8 cellular contexts compared by ENCODE assay signal in genomic region chr4:6673660-6674499, GRCh38. TPM values are rescaled to one million over a fixed set of nuclear protein-coding genes. Genes with fewer than 3 reads are reported as not detected.
DNase-seq lines count a peak whose midpoint lies in the region; ATAC-seq and TF ChIP-seq lines count a peak whose summit lies in the region.

No MANE protein-coding gene starts in this region.

- TF ChIP-seq CTCF in IMR-90 (conservative IDR thresholded peaks at IDR 0.05; ENCODE audit: low read depth, low read length) (no peak), fibroblast of mammary gland (conservative IDR thresholded peaks at IDR 0.05; ENCODE audit: control insufficient read depth, insufficient read depth, low read depth, low read length) (no peak)

- peak overlapping the region; percentile 77 for H3K4ac ChIP-seq in IMR-90 (ENCODE audit: low read depth, low read length)

- no peaks in the 10 kb centered on the region for H3K27me3 Mint-ChIP-seq in activated T-helper 1 cell treated with anti-CD3 and anti-CD28 coated beads, Interleukin-12 subunit alpha, Interleukin-12 subunit beta, Interleukin-2, Interleukin-4 antibody, amounts not matched to agents 30 ng/mL and 10 ng/mL and 1 ng/mL, durations not matched to agents 14 hours and 24 hours and 36 hours (ENCODE audit: insufficient read depth)
- H3K27me3 Mint-ChIP-seq in naive thymus-derived CD4-positive, alpha-beta T cell, result peaks cover 0 to 3% (median 0%) of the 10 kb centered on the region in 5 donors
- no peaks in the 10 kb centered on the region for H3K27me3 Mint-ChIP-seq in stimulated activated memory B cell treated with anti-CD40 and anti-IgM and Interleukin-4, amounts not matched to agents 10 μg/mL and 1 μg/mL and 100 μg/mL, for 72 hours

- H3K4me3 ChIP-seq in IMR-90 (ENCODE audit: insufficient read depth, low read depth, low read length), result peak overlapping the region; percentile 61
- H3K4me3 ChIP-seq in fibroblast of mammary gland (ENCODE audit: control insufficient read depth, low read depth, low read length), result peak overlapping the region; percentile 51
- peak overlapping the region; percentile 74 for H3K4me3 ChIP-seq in naive thymus-derived CD4-positive, alpha-beta T cell (ENCODE audit: low read length)

- dilution Hi-C loops in IMR-90 (cut with HindIII; ENCODE audit: low sequenced_read_pairs, unreplicated experiment), result no loop called here

- POLR2A ChIA-PET in IMR-90 (lab: Charles Lee; ENCODE audit: unreplicated experiment), result interaction anchor here (1.2 kb wide), 1 partner anchor 43 kb away, joined by 4 read pairs; no protein-coding TSS in a partner anchor
- POLR2A ChIA-PET in naive thymus-derived CD4-positive, alpha-beta T cell (lab: Charles Lee), result interaction anchor here (0.5 to 12.6 kb wide), 24 partner anchors 11 to 409 kb away, joined by 3 to 696 read pairs (median 6); partner anchors contain the start of genes BLOC1S4, GRPEL1, KIAA0232 and MAN2B2

- peak overlapping the region; percentile 79; the same call in 1 of the 2 replicates for H3K18ac ChIP-seq in IMR-90 (ENCODE audit: low read depth, low read length)

- peak overlapping the region; percentile 70 for H2BK5ac ChIP-seq in IMR-90 (ENCODE audit: low read depth, low read length, poor library complexity, severe bottlenecking)

- 1% methylated on average over 53 of the region's 89 CpGs; no CpG with 5 or more reads in 1 of the 2 experiments for WGBS in IMR-90 (ENCODE audit: extremely low coverage in 2 of 2, insufficient read length in 1 of 2), 2 experiments

- H4K20me1 ChIP-seq in IMR-90 (ENCODE audit: insufficient read depth, low read length), result peaks cover 22% of the 10 kb centered on the region

- H4K5ac ChIP-seq in IMR-90 (ENCODE audit: low read depth, low read length), result peak overlapping the region; percentile 97

- H3K4me3 Mint-ChIP-seq in activated T-helper 1 cell treated with anti-CD3 and anti-CD28 coated beads, Interleukin-12 subunit alpha, Interleukin-12 subunit beta, Interleukin-2, Interleukin-4 antibody, amounts not matched to agents 30 ng/mL and 10 ng/mL and 1 ng/mL, durations not matched to agents 14 hours and 24 hours and 36 hours, result peak overlapping the region; percentile 98
- H3K4me3 Mint-ChIP-seq in naive thymus-derived CD4-positive, alpha-beta T cell, result peak overlapping the region; percentile 90 to 100 (median 98)
- H3K4me3 Mint-ChIP-seq in stimulated activated memory B cell treated with anti-CD40 and anti-IgM and Interleukin-4, amounts not matched to agents 10 μg/mL and 1 μg/mL and 100 μg/mL, for 72 hours, result peak overlapping the region; percentile 93

- peak overlapping the region; percentile 99 for H3K4me2 ChIP-seq in IMR-90 (ENCODE audit: low read depth, low read length)

- peak overlapping the region; percentile 95 for H2AFZ ChIP-seq in IMR-90 (replicated peaks; ENCODE audit: low read length, poor library complexity)

- TF ChIP-seq RAD21 in IMR-90 (IDR thresholded peaks at IDR 0.05; ENCODE audit: low read length), result no peak; the same call in 1 of the 2 replicates

- DNase-seq in DMS153 (lab: John Stamatoyannopoulos, UW) (peak; percentile 82), IMR-90 (peak; percentile 96), fibroblast of mammary gland (ENCODE audit: low read depth) (peak; percentile 94)
- peak; percentile 93 for DNase-seq in activated T-helper 1 cell treated with anti-CD3 and anti-CD28 coated beads, Interleukin-12 subunit alpha, Interleukin-12 subunit beta, Interleukin-2, Interleukin-4 antibody, amounts not matched to agents 30 ng/mL and 10 ng/mL and 1 ng/mL, durations not matched to agents 14 hours and 24 hours and 36 hours (ENCODE audit: low spot score)
- peak; percentile 89 to 97 (median 95) for DNase-seq in naive thymus-derived CD4-positive, alpha-beta T cell

- H3K9me1 ChIP-seq in IMR-90 (ENCODE audit: insufficient read depth, low read length), result peaks cover 29% of the 10 kb centered on the region

- H3K4me1 ChIP-seq in IMR-90 (ENCODE audit: control insufficient read depth, insufficient read depth, low read length), result peaks cover 17% of the 10 kb centered on the region
- H3K4me1 ChIP-seq in naive thymus-derived CD4-positive, alpha-beta T cell (ENCODE audit: control insufficient read depth in 2 of 2, insufficient read depth in 2 of 2, low read length in 2 of 2), result peaks cover 30 to 34% of the 10 kb centered on the region in 2 donors

- H2AK9ac ChIP-seq in IMR-90 (replicated peaks; ENCODE audit: low read depth, low read length, poor library complexity), result peak overlapping the region; percentile 77

- H2AK5ac ChIP-seq in IMR-90 (ENCODE audit: low read depth, low read length), result no peak overlapping the region

- in situ Hi-C loops in IMR-90 (cut with MboI; ENCODE audit: low sequenced_read_pairs), result no loop called here

- peak overlapping the region; percentile 97 for H3K27ac Mint-ChIP-seq in activated T-helper 1 cell treated with anti-CD3 and anti-CD28 coated beads, Interleukin-12 subunit alpha, Interleukin-12 subunit beta, Interleukin-2, Interleukin-4 antibody, amounts not matched to agents 30 ng/mL and 10 ng/mL and 1 ng/mL, durations not matched to agents 14 hours and 24 hours and 36 hours
- peak overlapping the region; percentile 88 to 100 (median 98) for H3K27ac Mint-ChIP-seq in naive thymus-derived CD4-positive, alpha-beta T cell
- H3K27ac Mint-ChIP-seq in stimulated activated memory B cell treated with anti-CD40 and anti-IgM and Interleukin-4, amounts not matched to agents 10 μg/mL and 1 μg/mL and 100 μg/mL, for 72 hours, result peak overlapping the region; percentile 93

- peaks cover 48% of the 10 kb centered on the region for H3K4me1 Mint-ChIP-seq in activated T-helper 1 cell treated with anti-CD3 and anti-CD28 coated beads, Interleukin-12 subunit alpha, Interleukin-12 subunit beta, Interleukin-2, Interleukin-4 antibody, amounts not matched to agents 30 ng/mL and 10 ng/mL and 1 ng/mL, durations not matched to agents 14 hours and 24 hours and 36 hours (ENCODE audit: low read depth)
- peaks cover 33 to 53% (median 50%) of the 10 kb centered on the region in 7 donors for H3K4me1 Mint-ChIP-seq in naive thymus-derived CD4-positive, alpha-beta T cell
- H3K4me1 Mint-ChIP-seq in stimulated activated memory B cell treated with anti-CD40 and anti-IgM and Interleukin-4, amounts not matched to agents 10 μg/mL and 1 μg/mL and 100 μg/mL, for 72 hours, result peaks cover 42% of the 10 kb centered on the region

- H3K14ac ChIP-seq in IMR-90 (replicated peaks; ENCODE audit: low read depth, low read length), result peak overlapping the region; percentile 93

- peak overlapping the region; percentile 95 to 99 for H4K8ac ChIP-seq in IMR-90 (ENCODE audit: low read depth in 2 of 2, low read length in 2 of 2)

- H3K9me3 Mint-ChIP-seq in activated T-helper 1 cell treated with anti-CD3 and anti-CD28 coated beads, Interleukin-12 subunit alpha, Interleukin-12 subunit beta, Interleukin-2, Interleukin-4 antibody, amounts not matched to agents 30 ng/mL and 10 ng/mL and 1 ng/mL, durations not matched to agents 14 hours and 24 hours and 36 hours, result no peaks in the 10 kb centered on the region
- peaks cover 0 to 12% (median 0%) of the 10 kb centered on the region in 11 donors for H3K9me3 Mint-ChIP-seq in naive thymus-derived CD4-positive, alpha-beta T cell
- H3K9me3 Mint-ChIP-seq in stimulated activated memory B cell treated with anti-CD40 and anti-IgM and Interleukin-4, amounts not matched to agents 10 μg/mL and 1 μg/mL and 100 μg/mL, for 72 hours, result no peaks in the 10 kb centered on the region

- TF ChIP-seq POLR2A in IMR-90 (IDR thresholded peaks at IDR 0.05; ENCODE audit: low read depth, low read length), result no peak

- H2BK120ac ChIP-seq in IMR-90 (ENCODE audit: low read depth, low read length), result peak overlapping the region; percentile 50

- peak overlapping the region; percentile 88; the same call in 1 of the 3 replicates for H2BK15ac ChIP-seq in IMR-90 (ENCODE audit: low read depth, low read length)

- H3K27ac ChIP-seq in IMR-90 (ENCODE audit: insufficient read depth, low read length), result peak overlapping the region; percentile 20
- H3K27ac ChIP-seq in naive thymus-derived CD4-positive, alpha-beta T cell (ENCODE audit: low read depth, low read length), result peak overlapping the region; percentile 83

- H3K56ac ChIP-seq in IMR-90 (ENCODE audit: extremely low read depth, insufficient read depth, low read length), result no peak overlapping the region

- no TSS peak for BruUV-seq in IMR-90 (replicated peaks; lab: Mats Ljungman, UMichigan)

- H3K9me3 ChIP-seq in IMR-90 (ENCODE audit: control insufficient read depth, insufficient read depth, low read length), result no peaks in the 10 kb centered on the region
- H3K9me3 ChIP-seq in naive thymus-derived CD4-positive, alpha-beta T cell (ENCODE audit: control insufficient read depth in 2 of 3, low read length in 3 of 3), result no peaks in the 10 kb centered on the region

- peaks cover 29 to 38% of the 10 kb centered on the region in 2 experiments; a peak in 3 of 4 replicates for H3K79me1 ChIP-seq in IMR-90 (ENCODE audit: low read depth in 1 of 2, low read length in 2 of 2)

- peak overlapping the region; percentile 92 for H4K91ac ChIP-seq in IMR-90 (ENCODE audit: insufficient read depth, low read depth, low read length)

- intact Hi-C loops in IMR-90 (cut with micrococcal nuclease), result no loop called here
- intact Hi-C loops in activated T-helper 1 cell treated with anti-CD3 and anti-CD28 coated beads, Interleukin-12 subunit alpha, Interleukin-12 subunit beta, Interleukin-2, Interleukin-4 antibody, amounts not matched to agents 30 ng/mL and 10 ng/mL and 1 ng/mL, durations not matched to agents 14 hours and 24 hours and 36 hours (cut with micrococcal nuclease), result loop anchor here (1.0 to 2.0 kb wide), 12 partner anchors 15 to 429 kb away; partner anchors contain the start of genes BLOC1S4, GRPEL1, KIAA0232 and MRFAP1
- intact Hi-C loops in naive thymus-derived CD4-positive, alpha-beta T cell (cut with micrococcal nuclease), result loop anchor here (1.0 to 5.0 kb wide), 16 partner anchors 10 to 394 kb away; partner anchors contain the start of genes BLOC1S4 (in 2 of the 2), GRPEL1 (in 2 of the 2), MRFAP1 (in 2 of the 2) and MRFAP1L1 (in 2 of the 2)

- peaks cover 39% of the 10 kb centered on the region for H3K36me3 Mint-ChIP-seq in activated T-helper 1 cell treated with anti-CD3 and anti-CD28 coated beads, Interleukin-12 subunit alpha, Interleukin-12 subunit beta, Interleukin-2, Interleukin-4 antibody, amounts not matched to agents 30 ng/mL and 10 ng/mL and 1 ng/mL, durations not matched to agents 14 hours and 24 hours and 36 hours (ENCODE audit: low read depth)
- peaks cover 4 to 50% (median 39%) of the 10 kb centered on the region in 5 donors for H3K36me3 Mint-ChIP-seq in naive thymus-derived CD4-positive, alpha-beta T cell
- peaks cover 53% of the 10 kb centered on the region for H3K36me3 Mint-ChIP-seq in stimulated activated memory B cell treated with anti-CD40 and anti-IgM and Interleukin-4, amounts not matched to agents 10 μg/mL and 1 μg/mL and 100 μg/mL, for 72 hours

- no peak overlapping the region for H2BK20ac ChIP-seq in IMR-90 (ENCODE audit: low read depth, low read length)

- CTCF ChIA-PET in IMR-90 (lab: Yijun Ruan, JAX), result interaction anchor here (1.0 to 1.6 kb wide), 2 partner anchors 26 to 35 kb away, joined by 3 to 4 read pairs; no protein-coding TSS in a partner anchor
- CTCF ChIA-PET in naive thymus-derived CD4-positive, alpha-beta T cell (lab: Charles Lee), result interaction anchor here (0.6 to 5.5 kb wide), 14 partner anchors 10 to 313 kb away, joined by 3 to 61 read pairs (median 18); partner anchors contain the start of genes BLOC1S4 and MRFAP1L1

- peak overlapping the region; percentile 75 for H3K9ac ChIP-seq in IMR-90 (ENCODE audit: low read depth, low read length)

- peaks cover 9% of the 10 kb centered on the region for H3K36me3 ChIP-seq in IMR-90 (ENCODE audit: control insufficient read depth, insufficient read depth, low read length)
- H3K36me3 ChIP-seq in naive thymus-derived CD4-positive, alpha-beta T cell (ENCODE audit: control insufficient read depth in 2 of 3, insufficient read depth in 3 of 3, low read length in 3 of 3), result peaks cover 0 to 32% (median 11%) of the 10 kb centered on the region in 3 experiments

- peak; percentile 76 for ATAC-seq in GM21528 (IDR thresholded peaks at IDR 0.05; ENCODE audit: low FRiP score, unreplicated experiment)
- ATAC-seq in IMR-90 (ENCODE audit: low read depth), result peak; percentile 92
- ATAC-seq in naive thymus-derived CD4-positive, alpha-beta T cell, result peak; percentile 93
- peak; percentile 94 for ATAC-seq in stimulated activated memory B cell treated with anti-CD40 and anti-IgM and Interleukin-4, amounts not matched to agents 10 μg/mL and 1 μg/mL and 100 μg/mL, for 72 hours

- H3K27me3 ChIP-seq in IMR-90 (ENCODE audit: control insufficient read depth, insufficient read depth, low read length), result no peaks in the 10 kb centered on the region
- no peaks in the 10 kb centered on the region for H3K27me3 ChIP-seq in naive thymus-derived CD4-positive, alpha-beta T cell (ENCODE audit: control insufficient read depth in 2 of 2, insufficient read depth in 2 of 2, low read length in 2 of 2)

- peak overlapping the region; percentile 86; the same call in 1 of the 2 replicates for H3K23ac ChIP-seq in IMR-90 (ENCODE audit: low read depth, low read length)

RNA-seq across cellular contexts. Expression of gene S100P, which starts 19.8 kb away (rescaled TPM):
- total RNA-seq in IMR-90 (2012; rRNA removed), result not detected in 2 replicates
- polyA plus RNA-seq in IMR-90 (2012; rRNA removed), result not detected in 2 replicates
- not detected in 2 replicates for polyA plus RNA-seq in IMR-90 (2012; cell fraction: cytosol; rRNA removed)
- polyA plus RNA-seq in IMR-90 (2012; cell fraction: nucleus; rRNA removed; ENCODE audit: low replicate concordance), result 0.06 TPM in 1 of 2 replicates, not detected in the other
- polyA plus RNA-seq in PFSK-1 (2012; ENCODE audit: insufficient read length, low read depth), result 116 TPM
- 1.7 and 1.9 TPM in 2 replicates for total RNA-seq in activated T-helper 1 cell treated with anti-CD3 and anti-CD28 coated beads, Interleukin-12 subunit alpha, Interleukin-12 subunit beta, Interleukin-2, Interleukin-4 antibody, amounts not matched to agents 30 ng/mL and 10 ng/mL and 1 ng/mL, durations not matched to agents 14 hours and 24 hours and 36 hours
- 10 to 100 TPM in 2 of 5 experiments, 1 to 10 TPM in 1, under 1 TPM in 1, not detected in 1; 0.65 to 15.7 (median 8.0) TPM for total RNA-seq in naive thymus-derived CD4-positive, alpha-beta T cell
- not detected for polyA plus RNA-seq in naive thymus-derived CD4-positive, alpha-beta T cell

RNA-seq across cellular contexts. Expression of gene MRFAP1, which starts 33.4 kb away (rescaled TPM):
- total RNA-seq in IMR-90 (2012; rRNA removed), result 65.4 and 131 TPM in 2 replicates
- polyA plus RNA-seq in IMR-90 (2012; rRNA removed), result 268 and 279 TPM in 2 replicates
- polyA plus RNA-seq in IMR-90 (2012; cell fraction: cytosol; rRNA removed), result 176 and 281 TPM in 2 replicates
- 72.6 and 119 TPM in 2 replicates for polyA plus RNA-seq in IMR-90 (2012; cell fraction: nucleus; rRNA removed; ENCODE audit: low replicate concordance)
- polyA plus RNA-seq in PFSK-1 (2012; ENCODE audit: insufficient read length, low read depth), result 487 TPM
- 115 and 119 TPM in 2 replicates for total RNA-seq in activated T-helper 1 cell treated with anti-CD3 and anti-CD28 coated beads, Interleukin-12 subunit alpha, Interleukin-12 subunit beta, Interleukin-2, Interleukin-4 antibody, amounts not matched to agents 30 ng/mL and 10 ng/mL and 1 ng/mL, durations not matched to agents 14 hours and 24 hours and 36 hours
- 100 to 1,000 TPM; 120 to 187 (median 139) TPM for total RNA-seq in naive thymus-derived CD4-positive, alpha-beta T cell
- polyA plus RNA-seq in naive thymus-derived CD4-positive, alpha-beta T cell, result 100 to 1,000 TPM; 180 to 199 TPM

RNA-seq across cellular contexts. Expression of gene MRFAP1L1, which starts 35.8 kb away (rescaled TPM):
- total RNA-seq in IMR-90 (2012; rRNA removed), result 31.7 and 64.2 TPM in 2 replicates
- 41.7 and 47.0 TPM in 2 replicates for polyA plus RNA-seq in IMR-90 (2012; rRNA removed)
- 21.2 and 35.5 TPM in 2 replicates for polyA plus RNA-seq in IMR-90 (2012; cell fraction: cytosol; rRNA removed)
- polyA plus RNA-seq in IMR-90 (2012; cell fraction: nucleus; rRNA removed; ENCODE audit: low replicate concordance), result 7.2 and 19.4 TPM in 2 replicates
- 19.1 TPM for polyA plus RNA-seq in PFSK-1 (2012; ENCODE audit: insufficient read length, low read depth)
- total RNA-seq in activated T-helper 1 cell treated with anti-CD3 and anti-CD28 coated beads, Interleukin-12 subunit alpha, Interleukin-12 subunit beta, Interleukin-2, Interleukin-4 antibody, amounts not matched to agents 30 ng/mL and 10 ng/mL and 1 ng/mL, durations not matched to agents 14 hours and 24 hours and 36 hours, result 51.7 and 53.9 TPM in 2 replicates
- 100 to 1,000 TPM in 2 of 5 experiments, 10 to 100 TPM in 3; 24.8 to 124 (median 73.6) TPM for total RNA-seq in naive thymus-derived CD4-positive, alpha-beta T cell
- 100 to 1,000 TPM; 116 to 160 TPM for polyA plus RNA-seq in naive thymus-derived CD4-positive, alpha-beta T cell

RNA-seq across cellular contexts. Expression of gene BLOC1S4, which starts 42.1 kb away (rescaled TPM):
- 8.8 and 13.3 TPM in 2 replicates for total RNA-seq in IMR-90 (2012; rRNA removed)
- polyA plus RNA-seq in IMR-90 (2012; rRNA removed), result 22.1 and 24.2 TPM in 2 replicates
- 7.3 and 27.7 TPM in 2 replicates for polyA plus RNA-seq in IMR-90 (2012; cell fraction: cytosol; rRNA removed)
- 8.6 and 17.4 TPM in 2 replicates for polyA plus RNA-seq in IMR-90 (2012; cell fraction: nucleus; rRNA removed; ENCODE audit: low replicate concordance)
- polyA plus RNA-seq in PFSK-1 (2012; ENCODE audit: insufficient read length, low read depth), result 28.5 TPM
- 21.5 and 23.6 TPM in 2 replicates for total RNA-seq in activated T-helper 1 cell treated with anti-CD3 and anti-CD28 coated beads, Interleukin-12 subunit alpha, Interleukin-12 subunit beta, Interleukin-2, Interleukin-4 antibody, amounts not matched to agents 30 ng/mL and 10 ng/mL and 1 ng/mL, durations not matched to agents 14 hours and 24 hours and 36 hours
- total RNA-seq in naive thymus-derived CD4-positive, alpha-beta T cell, result 10 to 100 TPM; 18.7 to 45.9 (median 25.0) TPM
- 10 to 100 TPM; 69.6 to 80.3 TPM for polyA plus RNA-seq in naive thymus-derived CD4-positive, alpha-beta T cell

Comparison
In these comparisons a context has a peak if more than half of its experiments do, and no peak if none do; other contexts are left out.
1. Peak in every context shown above with its lines: DNase-seq, ATAC-seq, H3K4me3 ChIP-seq and H3K27ac ChIP-seq.